9 cellular contexts compared by ENCODE assay signal in the genomic region with DNA sequence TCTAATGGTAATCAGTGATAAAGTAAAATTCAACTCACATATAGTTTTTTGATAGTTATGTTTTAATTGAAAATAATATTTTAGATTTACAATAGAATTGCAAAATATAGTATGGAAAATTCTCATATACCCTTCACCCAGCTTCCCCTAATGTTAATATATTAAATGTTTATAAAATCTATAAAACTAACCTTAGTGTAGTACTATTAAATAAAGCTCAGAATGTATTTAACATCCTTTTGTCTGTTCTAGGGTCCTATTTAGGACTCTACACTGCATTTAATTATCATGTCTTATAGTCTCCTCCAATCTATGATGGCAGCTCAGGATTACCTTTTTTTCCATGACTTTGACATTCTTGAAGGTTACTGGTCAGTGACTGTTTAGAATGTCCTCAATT.
"Had no signal": no experiment of that assay in that cellular context is flagged by ENCODE, and none has a peak within 500 bp of the region (broad histone marks: within the 10 kb centered on the region; RNA-seq: fewer than 3 reads in every experiment).

No MANE protein-coding gene starts in this region.

- DNase-seq: H9, HCEC 1CT, HFFc6, KBM-7 had no signal

- H3K4me3 ChIP-seq: GM23338 had no signal

- H3K27ac ChIP-seq: HL-60 had no signal

- FAIRE-seq: H1, H54, HepG2 had no signal
